18 cellular contexts compared by ENCODE assay signal in the genomic region with DNA sequence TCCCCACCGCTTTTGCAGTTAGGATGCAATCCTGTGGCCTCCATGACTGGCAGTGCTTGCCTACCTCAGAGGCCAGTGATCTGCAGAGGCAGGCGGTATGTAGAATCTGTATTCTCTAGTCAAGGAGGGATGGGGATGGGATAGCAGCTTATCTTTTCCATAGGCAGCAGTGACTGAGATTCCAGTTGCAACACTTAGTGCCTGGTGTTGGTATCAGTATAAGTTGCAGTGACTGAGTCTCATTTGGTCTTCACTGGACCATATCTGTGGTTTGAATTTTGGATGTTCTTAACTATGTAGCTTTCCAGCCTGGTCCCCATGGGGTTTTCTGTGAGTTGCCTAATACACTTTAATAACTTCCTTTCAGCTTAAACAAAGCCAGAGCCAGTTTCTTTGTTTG. TPM values are rescaled to one million over a fixed set of nuclear protein-coding genes. Genes with fewer than 3 reads are reported as not detected.
A peak's percentile ranks its signal among the peaks of the same experiment; 100 is the strongest.
DNase-seq lines count a peak whose midpoint lies in the region; ATAC-seq, FAIRE-seq and TF ChIP-seq lines count a peak whose summit lies in the region.
"Had no signal": no experiment of that assay in that cellular context is flagged by ENCODE, and none has a peak within 500 bp of the region (broad histone marks: within the 10 kb centered on the region; RNA-seq: fewer than 3 reads in every experiment).

No MANE protein-coding gene starts in this region.

- H3K36me3 Mint-ChIP-seq in activated T-cell treated with anti-CD3 and anti-CD28 coated beads, Interleukin-2, amount 50 U/mL, for 72 hours (ENCODE audit: insufficient read depth in 2 of 2) = peaks cover 5 to 7% of the 10 kb centered on the region in 2 donors

- no peak for TF ChIP-seq CTCF in neutrophil (IDR thresholded peaks at IDR 0.05)

- no peak for FAIRE-seq in frontal cortex (lab: Jason Lieb, UNC)
- FAIRE-seq: bronchial epithelial cell, RCC 7860, TTC549 had no signal

- peak overlapping the region; percentile 26 for H3K27ac Mint-ChIP-seq in activated T-cell treated with anti-CD3 and anti-CD28 coated beads, Interleukin-2, amount 50 U/mL, for 72 hours

- H3K9me3 ChIP-seq in neutrophil = no peaks in the 10 kb centered on the region
- H3K9me3 ChIP-seq: ovary, vagina had no signal

- no peak for TF ChIP-seq POLR2A in erythroblast (IDR thresholded peaks at IDR 0.05; ENCODE audit: low read length)

- ATAC-seq in activated T-cell treated with anti-CD3 and anti-CD28 coated beads, Interleukin-2, amount 50 U/mL, for 72 hours (replicated peaks in 1 of 2) = no peak
- no peak for ATAC-seq in HG03457 (IDR thresholded peaks at IDR 0.05; ENCODE audit: unreplicated experiment)
- ATAC-seq: SK-N-SH treated with all-trans-retinoic acid at 6 μM for 48 hours had no signal

- H3K36me3 ChIP-seq in neutrophil = no peaks in the 10 kb centered on the region
- H3K36me3 ChIP-seq: ovary, vagina had no signal

- no peaks in the 10 kb centered on the region for H3K27me3 Mint-ChIP-seq in activated T-cell treated with anti-CD3 and anti-CD28 coated beads, Interleukin-2, amount 50 U/mL, for 72 hours (ENCODE audit: low read depth)

- H3K27ac ChIP-seq in neutrophil = peak overlapping the region; percentile 48
- H3K27ac ChIP-seq: HL-60, ovary, vagina had no signal

- H3K27me3 ChIP-seq in neutrophil = no peaks in the 10 kb centered on the region
- H3K27me3 ChIP-seq: ovary, vagina had no signal

- DNase-seq in activated T-cell treated with anti-CD3 and anti-CD28 coated beads, Interleukin-2, amount 50 U/mL, for 72 hours = no peak
- DNase-seq in activated T-cell treated with anti-CD3 and anti-CD28 coated beads, Interleukin-2, amount 50 U/mL, for 1 hour = no peak
- DNase-seq in Kasumi-1 (lab: John Stamatoyannopoulos, UW) (peak; percentile 13), erythroblast (lab: John Stamatoyannopoulos, UW) (peak; percentile 42 to 57), hypothalamus (lab: John Stamatoyannopoulos, UW) (no peak), frontal cortex (ENCODE audit: low spot score in 2 of 2) (no peak)
- DNase-seq: activated T-cell treated with anti-CD3 and anti-CD28 coated beads, Interleukin-2, amount 50 U/mL, for 48 hours; COR-L47; NCI-H774; ovary had no signal

- peaks cover 0 to 3% of the 10 kb centered on the region in 2 donors for H3K9me3 Mint-ChIP-seq in activated T-cell treated with anti-CD3 and anti-CD28 coated beads, Interleukin-2, amount 50 U/mL, for 72 hours

- H3K4me1 Mint-ChIP-seq in activated T-cell treated with anti-CD3 and anti-CD28 coated beads, Interleukin-2, amount 50 U/mL, for 72 hours (ENCODE audit: low read depth) = peaks cover 83% of the 10 kb centered on the region

- peak overlapping the region in 1 of 2 donors; percentile 50 for H3K4me3 Mint-ChIP-seq in activated T-cell treated with anti-CD3 and anti-CD28 coated beads, Interleukin-2, amount 50 U/mL, for 72 hours

- H3K4me3 ChIP-seq in neutrophil (ENCODE audit: low read depth in 1 of 2, low read length in 1 of 2) = no peak overlapping the region
- H3K4me3 ChIP-seq: ovary, vagina had no signal

- H3K4me1 ChIP-seq in neutrophil (ENCODE audit: control insufficient read depth in 1 of 2, insufficient read depth in 1 of 2, low read depth in 1 of 2, low read length in 1 of 2) = peaks cover 64 to 89% of the 10 kb centered on the region in 2 experiments

RNA-seq across cellular contexts. Expression of gene DYRK1A, which starts 16.5 kb away (rescaled TPM):
- total RNA-seq in activated T-cell treated with anti-CD3 and anti-CD28 coated beads, Interleukin-2, amount 50 U/mL, for 72 hours = 10 to 100 TPM; 82.9 to 85.0 TPM
- total RNA-seq in frontal cortex = 172 TPM

Comparison
In these comparisons a context has a peak if more than half of its experiments do, and no peak if none do; other contexts are left out.
1. DNase-seq: peak in Kasumi-1 (2 of 2) and erythroblast (2 of 2); none in activated T-cell treated with anti-CD3 and anti-CD28 coated beads, Interleukin-2, amount 50 U/mL, for 72 hours (0 of 2), activated T-cell treated with anti-CD3 and anti-CD28 coated beads, Interleukin-2, amount 50 U/mL, for 1 hour (single experiment), hypothalamus (0 of 51) and frontal cortex (0 of 2).